ENCODE assay signal across 3 cellular contexts in genomic region chr1:59837857-59838256, GRCh38. TPM values are rescaled to one million over a fixed set of nuclear protein-coding genes. Genes with fewer than 3 reads are reported as not detected.
"Had no signal": no experiment of that assay in that cellular context is flagged by ENCODE, and none has a peak within 500 bp of the region (broad histone marks: within the 10 kb centered on the region; RNA-seq: fewer than 3 reads in every experiment).

No MANE protein-coding gene starts in this region.

RNA-seq across cellular contexts. Expression of gene HOOK1, which starts 23.1 kb away (rescaled TPM):
- total RNA-seq: endothelial cell of umbilical vein, fibroblast of villous mesenchyme had no signal
- polyA plus RNA-seq: endothelial cell of umbilical vein, fibroblast of lung had no signal
